ENCODE assay signal across 8 cellular contexts in the genomic region with DNA sequence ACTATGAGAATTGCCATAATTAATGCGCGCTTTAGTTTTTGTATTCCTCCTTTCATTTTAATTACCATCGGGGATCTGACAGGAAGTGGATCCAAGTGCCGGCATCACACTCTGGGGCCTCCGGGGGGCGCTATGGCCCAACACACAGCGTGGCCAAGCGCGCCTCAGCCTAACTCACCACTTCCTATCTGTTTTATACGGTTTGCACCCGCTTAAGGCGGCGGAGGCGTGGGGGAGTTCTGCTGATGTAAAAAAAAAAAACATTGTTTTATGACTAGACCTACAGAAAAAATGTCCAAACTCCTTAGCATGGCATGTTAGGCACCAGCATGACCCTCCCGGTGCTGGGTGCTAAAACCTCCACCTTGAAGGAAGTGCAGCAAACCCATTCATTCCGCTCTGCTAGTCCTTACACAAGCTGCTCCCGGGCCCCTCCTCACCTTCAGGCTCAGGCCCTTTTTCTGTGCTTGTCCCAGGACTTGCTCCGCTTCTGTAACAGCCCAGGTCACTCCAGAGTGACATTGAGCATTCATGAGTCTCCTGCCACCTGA. TPM values are rescaled to one million over a fixed set of nuclear protein-coding genes. Genes with fewer than 3 reads are reported as not detected.
A peak's percentile ranks its signal among the peaks of the same experiment; 100 is the strongest.
DNase-seq lines count a peak whose midpoint lies in the region; ATAC-seq and TF ChIP-seq lines count a peak whose summit lies in the region.

No MANE protein-coding gene starts in this region.

- H3K27ac ChIP-seq in WERI-Rb-1 (no peak overlapping the region), body of pancreas (no peak overlapping the region), left lung (no peak overlapping the region)

- H3K36me3 ChIP-seq in WERI-Rb-1, result no peaks in the 10 kb centered on the region
- no peaks in the 10 kb centered on the region for H3K36me3 ChIP-seq in body of pancreas (replicated peaks in 1 of 2; ENCODE audit: insufficient read depth in 1 of 2, low read depth in 2 of 2)
- H3K36me3 ChIP-seq in left lung, result no peaks in the 10 kb centered on the region

- H3K9me3 ChIP-seq in WERI-Rb-1 (ENCODE audit: severe bottlenecking), result no peaks in the 10 kb centered on the region
- H3K9me3 ChIP-seq in body of pancreas, result no peaks in the 10 kb centered on the region
- H3K9me3 ChIP-seq in left lung, result no peaks in the 10 kb centered on the region

- DNase-seq in COR-L47 (lab: John Stamatoyannopoulos, UW), result peak; percentile 30
- DNase-seq in KG1 (lab: John Stamatoyannopoulos, UW), result peak; percentile 40
- peak; percentile 69 for DNase-seq in WERI-Rb-1
- peak; percentile 26 to 60 (median 57) for DNase-seq in body of pancreas
- DNase-seq in left lung, result peak in 1 of 2 donors; percentile 76
- peak; percentile 14 for DNase-seq in stimulated activated CD8-positive, alpha-beta memory T cell treated with anti-CD3 and anti-CD28 coated beads, Interleukin-15, amount 100 ng/mL, for 1 hour (ENCODE audit: low read depth)

- WGBS in body of pancreas, 2 donors, result 19 to 26% methylated on average over 17 to 18 of the region's 18 CpGs

- no peak for TF ChIP-seq POLR2A in body of pancreas (IDR thresholded peaks at IDR 0.05)

- H3K4me3 ChIP-seq in WERI-Rb-1 (ENCODE audit: low read depth, low read length), result peak overlapping the region; percentile 33
- no peak overlapping the region for H3K4me3 ChIP-seq in body of pancreas
- H3K4me3 ChIP-seq in left lung, result no peak overlapping the region

- TF ChIP-seq CTCF in WERI-Rb-1 (IDR thresholded peaks at IDR 0.05; ENCODE audit: low read depth, low read length) (peak; percentile 78), body of pancreas (IDR thresholded peaks at IDR 0.05) (peak in 6 of 7 experiments; percentile 33 to 62 (median 52)), left lung (IDR thresholded peaks at IDR 0.05) (peak; percentile 36 to 59)

- H3K27me3 ChIP-seq in WERI-Rb-1 (ENCODE audit: insufficient read depth, low read depth, severe bottlenecking) (no peaks in the 10 kb centered on the region), body of pancreas (peaks cover 0 to 7% of the 10 kb centered on the region in 2 donors), left lung (peaks cover 11 to 75% of the 10 kb centered on the region in 2 donors)

- intact Hi-C loops in body of pancreas (cut with DNase I) (no loop called here), left lung (cut with DNase I) (no loop called here)

- ATAC-seq in body of pancreas (no peak), left lung (peak; percentile 60), GM18517 (IDR thresholded peaks at IDR 0.05; ENCODE audit: unreplicated experiment) (no peak), HG03378 (IDR thresholded peaks at IDR 0.05; ENCODE audit: unreplicated experiment) (no peak)

- H3K4me1 ChIP-seq in body of pancreas, result peaks cover 8% of the 10 kb centered on the region
- H3K4me1 ChIP-seq in left lung, result peaks cover 0 to 20% of the 10 kb centered on the region in 2 donors

RNA-seq across cellular contexts. Expression of a gene that starts 4.5 kb away (rescaled TPM):
- total RNA-seq in body of pancreas (10 to 100 TPM in 1 of 2 donors, 1 to 10 TPM in 1; 9.6 to 13.0 TPM), left lung (10 to 100 TPM in 1 of 2 donors, 1 to 10 TPM in 1; 10.0 to 11.9 TPM)

RNA-seq across cellular contexts. Expression of a gene that starts 24.1 kb away (rescaled TPM):
- total RNA-seq in body of pancreas (10 to 100 TPM; 65.4 to 77.1 TPM), left lung (10 to 100 TPM; 51.7 to 64.8 TPM)

RNA-seq across cellular contexts. Expression of a gene that starts 35.7 kb away (rescaled TPM):
- total RNA-seq in body of pancreas (100 to 1,000 TPM in 1 of 2 donors, 10 to 100 TPM in 1; 57.1 to 165 TPM), left lung (100 to 1,000 TPM in 1 of 2 donors, 10 to 100 TPM in 1; 81.0 to 182 TPM)
